9 cellular contexts compared by ENCODE assay signal in genomic region chr10:72277340-72277995, GRCh38. TPM values are rescaled to one million over a fixed set of nuclear protein-coding genes. Genes with fewer than 3 reads are reported as not detected.
DNase-seq lines count a peak whose midpoint lies in the region; ATAC-seq and TF ChIP-seq lines count a peak whose summit lies in the region.
"Had no signal": no experiment of that assay in that cellular context is flagged by ENCODE, and none has a peak within 500 bp of the region (broad histone marks: within the 10 kb centered on the region; RNA-seq: fewer than 3 reads in every experiment).

No MANE protein-coding gene starts in this region.

- TF ChIP-seq CTCF in HEK293 (tag by site-specific recombination; IDR thresholded peaks at IDR 0.05) = no peak
- no peak for TF ChIP-seq CTCF in spleen (IDR thresholded peaks at IDR 0.05 in 8 of 11, conservative IDR thresholded peaks at IDR 0.05 in 3 of 11)
- no peak for TF ChIP-seq CTCF in mucosa of descending colon (IDR thresholded peaks at IDR 0.05)

- POLR2A ChIA-PET in HEK293 (lab: Yijun Ruan, JAX) = interaction anchor here (0.9 to 2.2 kb wide), 7 partner anchors 9 to 55 kb away, joined by 3 to 9 read pairs (median 4); no protein-coding TSS in a partner anchor
- POLR2A ChIA-PET in activated CD4-positive, alpha-beta memory T cell treated with anti-CD3 and anti-CD28 coated beads, Interleukin-2, amount 10 ng/mL, durations not matched to agents 7 days and 5 days (lab: Charles Lee) = interaction anchor here (0.7 to 7.9 kb wide), 10 partner anchors 10 to 189 kb away, joined by 3 to 225 read pairs (median 8); partner anchors contain the start of gene SPOCK2

- 84% methylated on average over 5 of the region's 5 CpGs for WGBS in right cardiac atrium
- WGBS in spleen, 5 donors = 86 to 90% (median 89%) methylated on average over 5 of the region's 5 CpGs

- H3K4me1 ChIP-seq in HEK293 (ENCODE audit: control insufficient read depth, insufficient read depth, low read length) (peaks cover 2% of the 10 kb centered on the region), right cardiac atrium (ENCODE audit: control insufficient read depth, insufficient read depth, low read length) (peaks cover 6% of the 10 kb centered on the region), spleen (peaks cover 18 to 72% (median 48%) of the 10 kb centered on the region in 6 donors), mucosa of descending colon (ENCODE audit: low read depth) (peaks cover 20% of the 10 kb centered on the region)

- ATAC-seq in right cardiac atrium = no peak
- no peak for ATAC-seq in HG02885 (IDR thresholded peaks at IDR 0.05; ENCODE audit: poor library complexity, unreplicated experiment)
- ATAC-seq in mucosa of descending colon = no peak

- H3K27ac Mint-ChIP-seq in activated CD4-positive, alpha-beta memory T cell treated with anti-CD3 and anti-CD28 coated beads, Interleukin-2, amount 10 ng/mL, durations not matched to agents 7 days and 5 days = peak overlapping the region; percentile 96

- peaks cover 37% of the 10 kb centered on the region for H3K36me3 Mint-ChIP-seq in activated CD4-positive, alpha-beta memory T cell treated with anti-CD3 and anti-CD28 coated beads, Interleukin-2, amount 10 ng/mL, durations not matched to agents 7 days and 5 days (ENCODE audit: low read depth)

- H3K4me3 ChIP-seq in HEK293 (ENCODE audit: low read depth, low read length) (no peak overlapping the region), right cardiac atrium (ENCODE audit: low read length) (no peak overlapping the region), spleen (peak overlapping the region in 1 of 8 donors; percentile 95), mucosa of descending colon (no peak overlapping the region)

- H3K36me3 ChIP-seq in HEK293 (ENCODE audit: control insufficient read depth in 2 of 2, insufficient read depth in 1 of 2, low read length in 2 of 2) (peaks cover 0 to 16% of the 10 kb centered on the region in 2 experiments; a peak in 1 of 3 replicates), spleen (peaks cover 6 to 29% (median 18%) of the 10 kb centered on the region in 6 donors), mucosa of descending colon (ENCODE audit: low read depth) (no peaks in the 10 kb centered on the region)

- no peaks in the 10 kb centered on the region for H3K27me3 ChIP-seq in right cardiac atrium (ENCODE audit: control insufficient read depth, insufficient read depth)
- no peaks in the 10 kb centered on the region for H3K27me3 ChIP-seq in spleen (replicated peaks in 1 of 7)

- peak overlapping the region; percentile 100 for H3K4me3 Mint-ChIP-seq in activated CD4-positive, alpha-beta memory T cell treated with anti-CD3 and anti-CD28 coated beads, Interleukin-2, amount 10 ng/mL, durations not matched to agents 7 days and 5 days

- H3K27me3 Mint-ChIP-seq in activated CD4-positive, alpha-beta memory T cell treated with anti-CD3 and anti-CD28 coated beads, Interleukin-2, amount 10 ng/mL, durations not matched to agents 7 days and 5 days = no peaks in the 10 kb centered on the region

- no peaks in the 10 kb centered on the region for H3K9me3 Mint-ChIP-seq in activated CD4-positive, alpha-beta memory T cell treated with anti-CD3 and anti-CD28 coated beads, Interleukin-2, amount 10 ng/mL, durations not matched to agents 7 days and 5 days

- TF ChIP-seq POLR2A in spleen (IDR thresholded peaks at IDR 0.05) = no peak

- CTCF ChIA-PET in HEK293 (lab: Yijun Ruan, JAX) = interaction anchor here (0.6 to 1.3 kb wide), 2 partner anchors 44 to 320 kb away, joined by 5 to 7 read pairs; no protein-coding TSS in a partner anchor
- CTCF ChIA-PET in activated CD4-positive, alpha-beta memory T cell treated with anti-CD3 and anti-CD28 coated beads, Interleukin-2, amount 10 ng/mL, durations not matched to agents 7 days and 5 days (lab: Charles Lee) = interaction anchor here (0.9 to 7.6 kb wide), 6 partner anchors 20 to 63 kb away, joined by 3 to 65 read pairs (median 4); no protein-coding TSS in a partner anchor

- peak overlapping the region; percentile 99 for H3K27ac ChIP-seq in HEK293 (ENCODE audit: extremely low read depth, low read depth, low read length)
- peak overlapping the region; percentile 19 for H3K27ac ChIP-seq in right cardiac atrium (ENCODE audit: low read length)
- peak overlapping the region in 7 of 8 donors; percentile 36 to 99 (median 97) for H3K27ac ChIP-seq in spleen

- H3K4me1 Mint-ChIP-seq in activated CD4-positive, alpha-beta memory T cell treated with anti-CD3 and anti-CD28 coated beads, Interleukin-2, amount 10 ng/mL, durations not matched to agents 7 days and 5 days = peaks cover 50% of the 10 kb centered on the region

- intact Hi-C loops in right cardiac atrium (cut with DNase I) (loop anchor here in 3 of 4 donors (10.0 kb wide), 2 partner anchors 47 to 57 kb away; no protein-coding TSS in a partner anchor), spleen (cut with DNase I; ENCODE audit: low total_unique reads) (loop anchor here (10.0 kb wide), 1 partner anchor 63 kb away; the partner anchor contains the start of genes ANAPC16 and ASCC1), mucosa of descending colon (cut with DNase I, micrococcal nuclease) (no loop called here)

- no peaks in the 10 kb centered on the region for H3K9me3 ChIP-seq in HEK293 (ENCODE audit: control insufficient read depth, insufficient read depth, low read depth, low read length)
- no peaks in the 10 kb centered on the region for H3K9me3 ChIP-seq in right cardiac atrium (ENCODE audit: control insufficient read depth, low read length)
- H3K9me3 ChIP-seq in spleen = no peaks in the 10 kb centered on the region
- no peaks in the 10 kb centered on the region for H3K9me3 ChIP-seq in mucosa of descending colon

- no peak for DNase-seq in activated CD4-positive, alpha-beta memory T cell treated with anti-CD3 and anti-CD28 coated beads, Interleukin-2, amount 10 ng/mL, durations not matched to agents 7 days and 5 days
- DNase-seq in right cardiac atrium (peak in 1 of 3 donors; percentile 37), spleen (no peak), mucosa of descending colon (no peak), HCEC 1CT (no peak), NCI-H524 (lab: John Stamatoyannopoulos, UW) (no peak)
- DNase-seq: NCI-H2171 had no signal

TF ChIP-seq in HEK293, 187 proteins besides CTCF, POLR2A, EP300 and RAD21:
- TF ChIP-seq ZBTB8A (tag by site-specific recombination; IDR thresholded peaks at IDR 0.05) (peak; percentile 47), SALL2 (tag by site-specific recombination; IDR thresholded peaks at IDR 0.05; ENCODE audit: borderline replicate concordance) (no peak)
TF ChIP-seq in HEK293: peak in this region for 1.

RNA-seq across cellular contexts. Expression of gene DDIT4, which starts 3.7 kb away (rescaled TPM):
- 100 to 1,000 TPM; 475 to 481 TPM for total RNA-seq in activated CD4-positive, alpha-beta memory T cell treated with anti-CD3 and anti-CD28 coated beads, Interleukin-2, amount 10 ng/mL, durations not matched to agents 7 days and 5 days
- total RNA-seq in right cardiac atrium = 100 to 1,000 TPM in 1 of 4 donors, 10 to 100 TPM in 3; 33.0 to 113 (median 76.5) TPM
- polyA plus RNA-seq in right cardiac atrium = 53.6 TPM
- 100 to 1,000 TPM; 103 to 308 (median 249) TPM for total RNA-seq in spleen
- polyA plus RNA-seq in spleen = 100 to 1,000 TPM in 2 of 3 donors, 10 to 100 TPM in 1; 99.3 to 247 (median 209) TPM
- total RNA-seq in mucosa of descending colon = 100 to 1,000 TPM in 1 of 3 donors, 10 to 100 TPM in 2; 32.9 to 142 (median 49.6) TPM

Comparison
In these comparisons a context has a peak if more than half of its experiments do, and no peak if none do; other contexts are left out.
1. H3K27ac ChIP-seq: peak in every context shown above with its lines; median percentile 99 in HEK293; 97 in spleen; 19 in right cardiac atrium.
2. intact Hi-C loops: an anchor here in right cardiac atrium (10.0 kb wide) and spleen (10.0 kb wide); none called in mucosa of descending colon.